In the genomic region with DNA sequence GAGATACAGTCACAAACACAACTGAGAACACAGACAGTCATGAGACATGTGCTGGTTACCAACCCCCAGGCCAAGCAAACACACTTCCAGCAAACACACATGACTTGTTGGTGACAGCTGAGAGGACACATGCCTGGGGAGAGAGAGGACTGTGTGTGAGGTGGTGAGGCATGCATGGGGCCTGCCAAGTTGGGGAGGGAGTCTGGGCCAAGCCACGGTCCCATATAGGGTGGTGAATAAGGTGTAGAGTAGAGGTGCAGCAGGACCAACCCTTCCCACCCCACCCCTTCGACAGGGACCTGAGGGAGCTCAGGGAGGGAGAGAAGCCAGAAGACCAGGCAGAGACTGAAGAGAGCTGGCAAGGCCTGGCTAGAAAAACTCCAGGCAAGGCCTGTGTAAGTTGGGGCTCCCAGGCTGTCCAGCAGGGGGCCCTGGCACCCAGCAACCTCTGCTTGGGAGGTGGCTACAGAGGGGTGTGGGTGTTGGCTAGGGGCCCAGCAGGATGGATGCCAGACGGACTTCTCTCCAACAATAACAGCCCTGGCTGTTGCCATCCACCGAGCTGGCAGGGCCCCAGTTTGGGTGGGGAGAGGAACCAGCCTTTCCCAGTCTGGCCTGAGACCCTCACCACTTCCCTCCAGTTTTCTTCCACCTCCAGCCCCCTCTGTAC, we compare ENCODE assay signal across 7 cellular contexts. TPM values are rescaled to one million over a fixed set of nuclear protein-coding genes. Genes with fewer than 3 reads are reported as not detected.
DNase-seq lines count a peak whose midpoint lies in the region; ATAC-seq, FAIRE-seq and TF ChIP-seq lines count a peak whose summit lies in the region.

No MANE protein-coding gene starts in this region.

- peak in 1 of 3 donors; percentile 21 for TF ChIP-seq CTCF in lower leg skin (IDR thresholded peaks at IDR 0.05)

- no peak for TF ChIP-seq POLR2A in GM12892 (IDR thresholded peaks at IDR 0.05; ENCODE audit: low read depth, low read length)
- no peak for TF ChIP-seq POLR2A in lower leg skin (IDR thresholded peaks at IDR 0.05)

- H3K4me3 Mint-ChIP-seq in activated CD4-positive, alpha-beta T cell treated with anti-CD3 and anti-CD28 coated beads for 36 hours: peak overlapping the region; percentile 10

- H3K9me3 Mint-ChIP-seq in activated CD4-positive, alpha-beta T cell treated with anti-CD3 and anti-CD28 coated beads for 36 hours (ENCODE audit: low read depth): no peaks in the 10 kb centered on the region

- 0 to 7% methylated on average over 4 of the region's 4 CpGs for WGBS in lower leg skin, 2 donors

- H3K4me1 Mint-ChIP-seq in activated CD4-positive, alpha-beta T cell treated with anti-CD3 and anti-CD28 coated beads for 36 hours: peaks cover 48% of the 10 kb centered on the region

- intact Hi-C loops in activated CD4-positive, alpha-beta T cell treated with anti-CD3 and anti-CD28 coated beads for 36 hours (cut with DNase I, micrococcal nuclease): loop anchor here in 1 of 2 experiments (2.0 kb wide), 1 partner anchor 25 kb away; a partner anchor contains a TSS
- intact Hi-C loops in lower leg skin (cut with DNase I; ENCODE audit: low total_unique reads): no loop called here

- ATAC-seq in HG03108 (IDR thresholded peaks at IDR 0.05; ENCODE audit: unreplicated experiment): peak; percentile 33
- ATAC-seq in activated CD4-positive, alpha-beta T cell treated with anti-CD3 and anti-CD28 coated beads for 36 hours: peak; percentile 70

- peaks cover 3% of the 10 kb centered on the region for H3K27me3 Mint-ChIP-seq in activated CD4-positive, alpha-beta T cell treated with anti-CD3 and anti-CD28 coated beads for 36 hours

- H3K4me3 ChIP-seq in lower leg skin (ENCODE audit: low read depth, poor library complexity, severe bottlenecking): no peak overlapping the region

- peak; percentile 72 for DNase-seq in GM12892 (ENCODE audit: insufficient read length)
- peak; percentile 71 for DNase-seq in NCI-H510A treated with DMSO at 0.1 percent for 48 hours (lab: John Stamatoyannopoulos, UW)
- DNase-seq in activated CD4-positive, alpha-beta T cell treated with anti-CD3 and anti-CD28 coated beads for 36 hours: peak; percentile 90
- peak; percentile 79 for DNase-seq in dedifferentiated amniotic fluid mesenchymal stem cell (ENCODE audit: extremely low spot score)
- peak; percentile 94 to 99 for DNase-seq in lower leg skin (ENCODE audit: low spot score in 2 of 2)
- DNase-seq in stimulated activated CD4-positive, alpha-beta T cell treated with anti-CD3 and anti-CD28 coated beads, TNF-alpha, amount 100 ng/mL, for 1 hour (ENCODE audit: low read depth in 3 of 3, low spot score in 1 of 3): peak; percentile 53 to 57 (median 54)

- peak; percentile 24 for FAIRE-seq in GM12892 (lab: Jason Lieb, UNC)

- peak overlapping the region; percentile 69 for H3K27ac Mint-ChIP-seq in activated CD4-positive, alpha-beta T cell treated with anti-CD3 and anti-CD28 coated beads for 36 hours

- peaks cover 6% of the 10 kb centered on the region for H3K36me3 Mint-ChIP-seq in activated CD4-positive, alpha-beta T cell treated with anti-CD3 and anti-CD28 coated beads for 36 hours (ENCODE audit: low read depth)

- POLR2A ChIA-PET in activated CD4-positive, alpha-beta T cell treated with anti-CD3 and anti-CD28 coated beads for 36 hours (lab: Charles Lee): interaction anchor here (0.5 kb wide), 1 partner anchor 15 kb away, joined by 8 read pairs; no protein-coding TSS in a partner anchor

- CTCF ChIA-PET in activated CD4-positive, alpha-beta T cell treated with anti-CD3 and anti-CD28 coated beads for 36 hours (lab: Charles Lee): interaction anchor here (0.6 to 1.8 kb wide), 11 partner anchors 8 to 556 kb away, joined by 3 to 7 read pairs (median 3); no protein-coding TSS in a partner anchor

RNA-seq across cellular contexts. Expression of a gene that starts 2.0 kb away (rescaled TPM):
- polyA plus RNA-seq in GM12892 (2012; ENCODE audit: missing spikeins): 53.0 TPM
- 10 to 100 TPM; 59.8 to 98.3 TPM for total RNA-seq in activated CD4-positive, alpha-beta T cell treated with anti-CD3 and anti-CD28 coated beads for 36 hours
- 10 to 100 TPM; 54.6 to 86.4 (median 82.5) TPM for total RNA-seq in lower leg skin

RNA-seq across cellular contexts. Expression of a gene that starts 4.7 kb away (rescaled TPM):
- polyA plus RNA-seq in GM12892 (2012; ENCODE audit: missing spikeins): not detected
- not detected for total RNA-seq in activated CD4-positive, alpha-beta T cell treated with anti-CD3 and anti-CD28 coated beads for 36 hours
- under 1 TPM in 1 of 4 donors, not detected in 3; 0.69 TPM for total RNA-seq in lower leg skin

RNA-seq across cellular contexts. Expression of a gene that starts 25.5 kb away (rescaled TPM):
- polyA plus RNA-seq in GM12892 (2012; ENCODE audit: missing spikeins): 974 TPM
- total RNA-seq in activated CD4-positive, alpha-beta T cell treated with anti-CD3 and anti-CD28 coated beads for 36 hours: 1,000 to 10,000 TPM; 2,120 to 2,263 TPM
- total RNA-seq in lower leg skin: 100 to 1,000 TPM; 505 to 604 (median 551) TPM

RNA-seq across cellular contexts. Expression of a gene that starts 35.9 kb away (rescaled TPM):
- polyA plus RNA-seq in GM12892 (2012; ENCODE audit: missing spikeins): 38.8 TPM
- 10 to 100 TPM; 14.1 TPM for total RNA-seq in activated CD4-positive, alpha-beta T cell treated with anti-CD3 and anti-CD28 coated beads for 36 hours
- total RNA-seq in lower leg skin: 10 to 100 TPM; 18.0 to 40.6 (median 32.6) TPM

RNA-seq across cellular contexts. Expression of a gene that starts 43.9 kb away (rescaled TPM):
- polyA plus RNA-seq in GM12892 (2012; ENCODE audit: missing spikeins): 60.4 TPM
- total RNA-seq in activated CD4-positive, alpha-beta T cell treated with anti-CD3 and anti-CD28 coated beads for 36 hours: 10 to 100 TPM; 17.2 to 19.9 TPM
- total RNA-seq in lower leg skin: 10 to 100 TPM; 10.8 to 21.1 (median 17.3) TPM
